In the genomic region with DNA sequence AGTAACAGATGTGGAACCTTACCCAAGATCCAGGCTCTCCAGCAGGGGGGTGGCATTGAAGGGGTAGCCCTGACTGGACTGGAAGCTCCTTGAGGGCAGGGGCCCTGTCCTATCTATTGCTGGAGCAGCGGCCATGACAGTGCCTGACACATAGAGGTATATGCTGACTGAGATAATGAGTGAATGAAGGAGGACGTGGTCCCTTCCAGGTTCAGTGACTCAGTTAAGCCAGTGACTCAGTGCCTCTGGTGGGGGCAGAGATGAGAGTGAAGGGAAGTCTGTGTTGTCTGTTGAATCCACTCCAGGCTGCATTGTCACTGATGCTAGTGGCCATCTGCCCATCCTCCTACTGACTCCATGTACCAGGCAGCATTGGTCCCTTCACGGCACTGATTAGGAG, we compare ENCODE assay signal across 17 cellular contexts. TPM values are rescaled to one million over a fixed set of nuclear protein-coding genes. Genes with fewer than 3 reads are reported as not detected.
DNase-seq lines count a peak whose midpoint lies in the region; ATAC-seq and TF ChIP-seq lines count a peak whose summit lies in the region.
"Had no signal": no experiment of that assay in that cellular context is flagged by ENCODE, and none has a peak within 500 bp of the region (broad histone marks: within the 10 kb centered on the region; RNA-seq: fewer than 3 reads in every experiment).

No MANE protein-coding gene starts in this region.

- H3K4me3 Mint-ChIP-seq in activated CD8-positive, alpha-beta T cell treated with anti-CD3 and anti-CD28 coated beads for 36 hours: no peak overlapping the region
- H3K4me3 Mint-ChIP-seq in activated CD8-positive, alpha-beta T cell treated with anti-CD3 and anti-CD28 coated beads, Interleukin-2, amount 10 ng/mL, durations not matched to agents 7 days and 5 days: no peak overlapping the region
- no peak overlapping the region for H3K4me3 Mint-ChIP-seq in effector memory CD8-positive, alpha-beta T cell
- H3K4me3 Mint-ChIP-seq: activated T-helper 1 cell treated with anti-CD3 and anti-CD28 coated beads, Interleukin-12 subunit alpha, Interleukin-12 subunit beta, Interleukin-2, Interleukin-4 antibody, amounts not matched to agents 30 ng/mL and 10 ng/mL and 1 ng/mL, durations not matched to agents 14 hours and 24 hours and 36 hours; WTC11 had no signal

- H3K27ac Mint-ChIP-seq in activated CD8-positive, alpha-beta T cell treated with anti-CD3 and anti-CD28 coated beads for 36 hours: no peak overlapping the region
- no peak overlapping the region for H3K27ac Mint-ChIP-seq in activated CD8-positive, alpha-beta T cell treated with anti-CD3 and anti-CD28 coated beads, Interleukin-2, amount 10 ng/mL, durations not matched to agents 7 days and 5 days
- no peak overlapping the region for H3K27ac Mint-ChIP-seq in effector memory CD8-positive, alpha-beta T cell
- H3K27ac Mint-ChIP-seq: activated T-helper 1 cell treated with anti-CD3 and anti-CD28 coated beads, Interleukin-12 subunit alpha, Interleukin-12 subunit beta, Interleukin-2, Interleukin-4 antibody, amounts not matched to agents 30 ng/mL and 10 ng/mL and 1 ng/mL, durations not matched to agents 14 hours and 24 hours and 36 hours; WTC11 had no signal

- CTCF ChIA-PET in activated CD8-positive, alpha-beta T cell treated with anti-CD3 and anti-CD28 coated beads for 36 hours (lab: Charles Lee): no interaction called here
- CTCF ChIA-PET in activated CD8-positive, alpha-beta T cell treated with anti-CD3 and anti-CD28 coated beads, Interleukin-2, amount 10 ng/mL, durations not matched to agents 7 days and 5 days (lab: Charles Lee): no interaction called here

- peaks cover 22% of the 10 kb centered on the region for H3K27me3 Mint-ChIP-seq in activated CD8-positive, alpha-beta T cell treated with anti-CD3 and anti-CD28 coated beads for 36 hours
- H3K27me3 Mint-ChIP-seq in activated CD8-positive, alpha-beta T cell treated with anti-CD3 and anti-CD28 coated beads, Interleukin-2, amount 10 ng/mL, durations not matched to agents 7 days and 5 days (ENCODE audit: low read depth): peaks cover 6% of the 10 kb centered on the region
- H3K27me3 Mint-ChIP-seq in effector memory CD8-positive, alpha-beta T cell: peaks cover 57 to 60% of the 10 kb centered on the region in 2 donors

- H3K36me3 Mint-ChIP-seq in activated CD8-positive, alpha-beta T cell treated with anti-CD3 and anti-CD28 coated beads for 36 hours (ENCODE audit: low read depth): no peaks in the 10 kb centered on the region
- no peaks in the 10 kb centered on the region for H3K36me3 Mint-ChIP-seq in activated CD8-positive, alpha-beta T cell treated with anti-CD3 and anti-CD28 coated beads, Interleukin-2, amount 10 ng/mL, durations not matched to agents 7 days and 5 days (ENCODE audit: low read depth)
- H3K36me3 Mint-ChIP-seq in effector memory CD8-positive, alpha-beta T cell (ENCODE audit: insufficient read depth): no peaks in the 10 kb centered on the region
- H3K36me3 Mint-ChIP-seq: WTC11 had no signal

- H3K4me1 Mint-ChIP-seq in activated CD8-positive, alpha-beta T cell treated with anti-CD3 and anti-CD28 coated beads for 36 hours (ENCODE audit: low read depth): no peaks in the 10 kb centered on the region
- H3K4me1 Mint-ChIP-seq in activated CD8-positive, alpha-beta T cell treated with anti-CD3 and anti-CD28 coated beads, Interleukin-2, amount 10 ng/mL, durations not matched to agents 7 days and 5 days (ENCODE audit: low read depth): no peaks in the 10 kb centered on the region
- no peaks in the 10 kb centered on the region for H3K4me1 Mint-ChIP-seq in effector memory CD8-positive, alpha-beta T cell (ENCODE audit: low read depth in 2 of 2)
- H3K4me1 Mint-ChIP-seq: WTC11 had no signal

- intact Hi-C loops in activated CD8-positive, alpha-beta T cell treated with anti-CD3 and anti-CD28 coated beads for 36 hours (cut with micrococcal nuclease): no loop called here

- no peak for TF ChIP-seq CTCF in activated CD8-positive, alpha-beta T cell treated with anti-CD3 and anti-CD28 coated beads for 36 hours (IDR thresholded peaks at IDR 0.05)
- TF ChIP-seq CTCF in coronary artery (IDR thresholded peaks at IDR 0.05): no peak

- H3K27ac ChIP-seq in coronary artery: no peak overlapping the region
- H3K27ac ChIP-seq: gastroesophageal sphincter, HL-60, RWPE1, stomach had no signal

- H3K9me3 Mint-ChIP-seq in activated CD8-positive, alpha-beta T cell treated with anti-CD3 and anti-CD28 coated beads for 36 hours: no peaks in the 10 kb centered on the region
- H3K9me3 Mint-ChIP-seq in activated CD8-positive, alpha-beta T cell treated with anti-CD3 and anti-CD28 coated beads, Interleukin-2, amount 10 ng/mL, durations not matched to agents 7 days and 5 days (ENCODE audit: insufficient read depth): no peaks in the 10 kb centered on the region
- peaks cover 0 to 4% of the 10 kb centered on the region in 2 donors for H3K9me3 Mint-ChIP-seq in effector memory CD8-positive, alpha-beta T cell
- H3K9me3 Mint-ChIP-seq: activated T-helper 1 cell treated with anti-CD3 and anti-CD28 coated beads, Interleukin-12 subunit alpha, Interleukin-12 subunit beta, Interleukin-2, Interleukin-4 antibody, amounts not matched to agents 30 ng/mL and 10 ng/mL and 1 ng/mL, durations not matched to agents 14 hours and 24 hours and 36 hours had no signal

- POLR2A ChIA-PET in activated CD8-positive, alpha-beta T cell treated with anti-CD3 and anti-CD28 coated beads for 36 hours (lab: Charles Lee): no interaction called here
- POLR2A ChIA-PET in activated CD8-positive, alpha-beta T cell treated with anti-CD3 and anti-CD28 coated beads, Interleukin-2, amount 10 ng/mL, durations not matched to agents 7 days and 5 days (lab: Charles Lee): no interaction called here

- H3K4me3 ChIP-seq in coronary artery: no peak overlapping the region
- H3K4me3 ChIP-seq: gastroesophageal sphincter, K562, stomach had no signal

- peak; percentile 57 for DNase-seq in activated CD8-positive, alpha-beta T cell treated with anti-CD3 and anti-CD28 coated beads for 36 hours
- DNase-seq in activated CD8-positive, alpha-beta T cell treated with anti-CD3 and anti-CD28 coated beads, Interleukin-2, amount 10 ng/mL, durations not matched to agents 7 days and 5 days: no peak
- DNase-seq in HT1080 (ENCODE audit: low read depth): peak; percentile 50
- DNase-seq in coronary artery (ENCODE audit: low spot score): peak; percentile 47
- DNase-seq in stimulated activated CD4-positive, alpha-beta T cell treated with anti-CD3 and anti-CD28 coated beads, Interleukin-4, amount 100 ng/mL, for 48 hours (ENCODE audit: low read depth in 2 of 2): peak; percentile 3 to 10
- no peak for DNase-seq in G401 (ENCODE audit: low spot score)
- no peak for DNase-seq in effector memory CD8-positive, alpha-beta T cell
- no peak for DNase-seq in NCI-H510A (lab: John Stamatoyannopoulos, UW)
- DNase-seq: NCI-H1105 treated with DMSO at 0.1 percent for 48 hours, stomach had no signal

- in situ Hi-C loops in G401 (cut with HindIII; ENCODE audit: low sequenced_read_pairs): no loop called here

- ATAC-seq in activated CD8-positive, alpha-beta T cell treated with anti-CD3 and anti-CD28 coated beads for 36 hours: peak; percentile 91
- ATAC-seq in activated CD8-positive, alpha-beta T cell treated with anti-CD3 and anti-CD28 coated beads, Interleukin-2, amount 10 ng/mL, durations not matched to agents 7 days and 5 days: no peak
- no peak for ATAC-seq in effector memory CD8-positive, alpha-beta T cell (replicated peaks)
- ATAC-seq: gastroesophageal sphincter, K562, sciatic nerve, WTC11 had no signal

RNA-seq across cellular contexts. Expression of a gene that starts 13.0 kb away (rescaled TPM):
- total RNA-seq in activated CD8-positive, alpha-beta T cell treated with anti-CD3 and anti-CD28 coated beads for 36 hours: not detected
- total RNA-seq in activated CD8-positive, alpha-beta T cell treated with anti-CD3 and anti-CD28 coated beads, Interleukin-2, amount 10 ng/mL, durations not matched to agents 7 days and 5 days: not detected
- total RNA-seq in HT1080 (2014; rRNA removed; shearing (Covaris generic)): 0.07 TPM in 1 of 2 replicates, not detected in the other
- polyA plus RNA-seq in HT1080 (2015; cell fraction: cytosol; rRNA removed): not detected in 2 replicates
- polyA plus RNA-seq in HT1080 (2015; cell fraction: nucleus; rRNA removed): not detected in 2 replicates
- total RNA-seq in G401 (2014; rRNA removed; shearing (Covaris generic)): not detected in 2 replicates
- total RNA-seq: activated T-helper 1 cell treated with anti-CD3 and anti-CD28 coated beads, Interleukin-12 subunit alpha, Interleukin-12 subunit beta, Interleukin-2, Interleukin-4 antibody, amounts not matched to agents 30 ng/mL and 10 ng/mL and 1 ng/mL, durations not matched to agents 14 hours and 24 hours and 36 hours; K562 had no signal

Comparison
In these comparisons a context has a peak if more than half of its experiments do, and no peak if none do; other contexts are left out.
1. DNase-seq: peak in activated CD8-positive, alpha-beta T cell treated with anti-CD3 and anti-CD28 coated beads for 36 hours (single experiment), HT1080 (single experiment), coronary artery (single experiment) and stimulated activated CD4-positive, alpha-beta T cell treated with anti-CD3 and anti-CD28 coated beads, Interleukin-4, amount 100 ng/mL, for 48 hours (2 of 2); none in activated CD8-positive, alpha-beta T cell treated with anti-CD3 and anti-CD28 coated beads, Interleukin-2, amount 10 ng/mL, durations not matched to agents 7 days and 5 days (single experiment), G401 (single experiment), effector memory CD8-positive, alpha-beta T cell (0 of 3) and NCI-H510A (single experiment).